ENCODE assay signal across 8 cellular contexts in genomic region chr2:54331095-54331835, GRCh38.
DNase-seq lines count a peak whose midpoint lies in the region; ATAC-seq and TF ChIP-seq lines count a peak whose summit lies in the region.

No MANE protein-coding gene starts in this region.

- H3K27ac ChIP-seq in ascending aorta = peak overlapping the region; percentile 88 to 96
- peak overlapping the region; percentile 58 to 81 for H3K27ac ChIP-seq in liver (ENCODE audit: low read depth in 1 of 2, low read length in 2 of 2)
- H3K27ac ChIP-seq in transverse colon = peak overlapping the region; percentile 78 to 89 (median 84)

- in situ Hi-C loops in transverse colon (cut with MboI; ENCODE audit: low pct_ligation_motif_present in 1 of 4, low pct_unique_long_range_greater_than_20kb in 1 of 4, low sequenced_read_pairs in 3 of 4) = no loop called here

- TF ChIP-seq POLR2A in transverse colon (IDR thresholded peaks at IDR 0.05) (no peak), GM18505 (IDR thresholded peaks at IDR 0.05; ENCODE audit: borderline replicate concordance, extremely low read depth, insufficient read depth, insufficient read length) (no peak)

- no peak for TF ChIP-seq RAD21 in liver (IDR thresholded peaks at IDR 0.05)

- H3K9me3 ChIP-seq in ES-I3 (ENCODE audit: control insufficient read depth, insufficient read depth, low read length) (no peaks in the 10 kb centered on the region), ascending aorta (no peaks in the 10 kb centered on the region), liver (ENCODE audit: control insufficient read depth in 4 of 4, low read length in 3 of 4) (no peaks in the 10 kb centered on the region), transverse colon (no peaks in the 10 kb centered on the region)

- TF ChIP-seq EP300 in transverse colon (IDR thresholded peaks at IDR 0.05; ENCODE audit: low read depth) = no peak

- H3K4me1 ChIP-seq in ES-I3 (ENCODE audit: insufficient read depth, low read length) = no peaks in the 10 kb centered on the region
- peaks cover 2% of the 10 kb centered on the region in 2 donors for H3K4me1 ChIP-seq in ascending aorta
- H3K4me1 ChIP-seq in liver (ENCODE audit: control insufficient read depth in 4 of 4, insufficient read depth in 4 of 4, low read length in 3 of 4) = peaks cover 0 to 13% (median 12%) of the 10 kb centered on the region in 4 donors
- peaks cover 3 to 13% (median 9%) of the 10 kb centered on the region in 4 donors for H3K4me1 ChIP-seq in transverse colon

- DNase-seq in ascending aorta (ENCODE audit: low spot score in 2 of 2) (no peak), transverse colon (no peak), foreskin melanocyte (no peak), NCI-H82 treated with DMSO at 0.1 percent for 48 hours (lab: John Stamatoyannopoulos, UW; ENCODE audit: unreplicated experiment) (no peak)

- H3K27me3 ChIP-seq in ascending aorta (no peaks in the 10 kb centered on the region), liver (ENCODE audit: control insufficient read depth in 4 of 4, insufficient read depth in 4 of 4, low read length in 3 of 4) (no peaks in the 10 kb centered on the region), transverse colon (no peaks in the 10 kb centered on the region)

- H3K4me3 ChIP-seq in ascending aorta (peak overlapping the region; percentile 67 to 69), liver (ENCODE audit: low read depth in 1 of 3, low read length in 3 of 3) (peak overlapping the region; percentile 63 to 92 (median 78)), transverse colon (peak overlapping the region; percentile 14 to 56 (median 44))

- intact Hi-C loops in ascending aorta (cut with DNase I) = loop anchor here (2.0 to 5.0 kb wide), 4 partner anchors 89 to 391 kb away; partner anchors contain the start of genes ACYP2 and EML6
- intact Hi-C loops in transverse colon (cut with DNase I; ENCODE audit: low total_unique reads) = loop anchor here (10.0 kb wide), 1 partner anchor 314 kb away; no protein-coding TSS in a partner anchor

- H3K36me3 ChIP-seq in ES-I3 (ENCODE audit: insufficient read depth, low read length) (no peaks in the 10 kb centered on the region), ascending aorta (no peaks in the 10 kb centered on the region), liver (ENCODE audit: control insufficient read depth in 4 of 4, insufficient read depth in 3 of 4, low read depth in 1 of 4, low read length in 3 of 4) (no peaks in the 10 kb centered on the region), transverse colon (no peaks in the 10 kb centered on the region)

- H3K9ac ChIP-seq in ES-I3 (ENCODE audit: low read depth, low read length) (peak overlapping the region; percentile 65; the same call in 1 of the 2 replicates), liver (ENCODE audit: low read depth in 1 of 2, low read length in 2 of 2) (peak overlapping the region in 1 of 2 donors; percentile 76)

- ATAC-seq in HG03045 (IDR thresholded peaks at IDR 0.05; ENCODE audit: unreplicated experiment) (peak; percentile 18), GM18505 (IDR thresholded peaks at IDR 0.05; ENCODE audit: unreplicated experiment) (no peak)

- WGBS in liver = 54% methylated on average over 14 of the region's 14 CpGs
- 23 to 56% methylated on average over 5 to 14 of the region's 14 CpGs for WGBS in transverse colon (ENCODE audit: low coverage in 1 of 2), 2 donors

- TF ChIP-seq CTCF in ascending aorta (IDR thresholded peaks at IDR 0.05) = no peak
- no peak for TF ChIP-seq CTCF in liver (IDR thresholded peaks at IDR 0.05; ENCODE audit: low read depth, low read length, missing input control)
- TF ChIP-seq CTCF in transverse colon (IDR thresholded peaks at IDR 0.05) = no peak

TF ChIP-seq in liver, 16 proteins besides CTCF, POLR2A, EP300 and RAD21:
- TF ChIP-seq JUND (IDR thresholded peaks at IDR 0.05) (no peak), REST (IDR thresholded peaks at IDR 0.05) (no peak), HNF4A (conservative IDR thresholded peaks at IDR 0.05) (no peak), FOXA1 (IDR thresholded peaks at IDR 0.05) (no peak), YY1 (IDR thresholded peaks at IDR 0.05) (no peak), RXRA (IDR thresholded peaks at IDR 0.05) (no peak), FOXA2 (IDR thresholded peaks at IDR 0.05) (no peak), MAX (IDR thresholded peaks at IDR 0.05) (no peak)
